In the genomic region with DNA sequence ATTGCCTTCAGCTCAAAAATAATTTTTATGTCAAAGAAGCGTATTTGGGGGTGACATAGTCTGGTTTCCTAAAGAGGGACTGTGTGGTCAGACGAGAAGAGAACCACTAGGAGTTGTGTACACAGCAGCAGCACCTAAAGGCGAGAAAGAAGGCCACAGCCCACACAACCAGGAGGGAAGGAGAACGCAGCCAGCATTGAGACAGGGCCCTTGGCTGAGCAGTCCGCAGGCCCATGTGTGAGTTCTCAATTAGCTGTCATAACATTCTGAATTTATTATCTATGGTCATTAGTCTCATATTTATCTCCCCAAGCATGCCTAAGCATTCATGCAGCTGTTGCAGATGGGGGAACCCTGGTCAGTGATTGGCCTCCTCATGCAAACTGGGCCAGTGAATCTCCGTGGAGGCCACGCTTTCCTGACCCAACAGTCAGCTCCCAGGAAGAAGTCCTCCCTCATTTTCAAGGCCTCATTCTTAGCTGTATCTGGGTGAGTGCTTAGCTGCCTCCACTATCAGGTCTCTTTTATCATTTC, we compare ENCODE assay signal across 8 cellular contexts.
DNase-seq lines count a peak whose midpoint lies in the region; ATAC-seq, FAIRE-seq and TF ChIP-seq lines count a peak whose summit lies in the region.

No MANE protein-coding gene starts in this region.

- DNase-seq in H7 (peak; percentile 44), mucosa of gallbladder (ENCODE audit: low spot score) (peak; percentile 20), frontal cortex (ENCODE audit: low spot score in 2 of 2) (no peak), NCI-H2196 treated with DMSO at 0.1 percent for 48 hours (lab: John Stamatoyannopoulos, UW; ENCODE audit: unreplicated experiment) (no peak), NK-92 (lab: John Stamatoyannopoulos, UW; ENCODE audit: unreplicated experiment) (no peak), nucleus accumbens (lab: John Stamatoyannopoulos, UW) (no peak)

- peaks cover 23% of the 10 kb centered on the region for H3K4me1 ChIP-seq in OCI-LY3 (ENCODE audit: low read length)

- peak overlapping the region; percentile 82 for H2AFZ ChIP-seq in OCI-LY3 (ENCODE audit: low read depth, low read length)

- TF ChIP-seq CTCF in OCI-LY3 (IDR thresholded peaks at IDR 0.05; ENCODE audit: low read depth, low read length) = no peak

- H3K27me3 ChIP-seq in H7 (ENCODE audit: control insufficient read depth, insufficient read depth, low read length) (peaks cover 25% of the 10 kb centered on the region), OCI-LY3 (ENCODE audit: low read depth, low read length) (no peaks in the 10 kb centered on the region)

- FAIRE-seq in frontal cortex (lab: Jason Lieb, UNC) = no peak

- peak overlapping the region; percentile 87 for H3K27ac ChIP-seq in OCI-LY3 (ENCODE audit: low read length)

- no peaks in the 10 kb centered on the region for H3K79me2 ChIP-seq in OCI-LY3 (ENCODE audit: low read length)

- H4K20me1 ChIP-seq in OCI-LY3 (ENCODE audit: insufficient read depth, low read length) = no peaks in the 10 kb centered on the region

- peak overlapping the region; percentile 48 for H3K4me2 ChIP-seq in OCI-LY3 (ENCODE audit: low read length)

- no peak overlapping the region for H3K4me3 ChIP-seq in H7 (ENCODE audit: insufficient read depth, low read depth, low read length)
- H3K4me3 ChIP-seq in OCI-LY3 (ENCODE audit: low read length) = peak overlapping the region; percentile 31

- H3K9ac ChIP-seq in OCI-LY3 (ENCODE audit: low read length) = peak overlapping the region; percentile 47

- H3K36me3 ChIP-seq in H7 (replicated peaks; ENCODE audit: control insufficient read depth, insufficient read depth, low read length) (no peaks in the 10 kb centered on the region), OCI-LY3 (replicated peaks; ENCODE audit: low read depth, low read length) (peaks cover 35% of the 10 kb centered on the region)

- ATAC-seq in GM18502 (IDR thresholded peaks at IDR 0.05; ENCODE audit: poor library complexity, unreplicated experiment) = peak; percentile 75

- peaks cover 44% of the 10 kb centered on the region; the same call in 1 of the 2 replicates for H3K9me3 ChIP-seq in OCI-LY3 (ENCODE audit: insufficient read depth, low read length)

Comparison
In these comparisons a context has a peak if more than half of its experiments do, and no peak if none do; other contexts are left out.
1. DNase-seq: peak in H7 (single experiment) and mucosa of gallbladder (single experiment); none in frontal cortex (0 of 2), NCI-H2196 treated with DMSO at 0.1 percent for 48 hours (single experiment), NK-92 (single experiment) and nucleus accumbens (0 of 56).